In the genomic region with DNA sequence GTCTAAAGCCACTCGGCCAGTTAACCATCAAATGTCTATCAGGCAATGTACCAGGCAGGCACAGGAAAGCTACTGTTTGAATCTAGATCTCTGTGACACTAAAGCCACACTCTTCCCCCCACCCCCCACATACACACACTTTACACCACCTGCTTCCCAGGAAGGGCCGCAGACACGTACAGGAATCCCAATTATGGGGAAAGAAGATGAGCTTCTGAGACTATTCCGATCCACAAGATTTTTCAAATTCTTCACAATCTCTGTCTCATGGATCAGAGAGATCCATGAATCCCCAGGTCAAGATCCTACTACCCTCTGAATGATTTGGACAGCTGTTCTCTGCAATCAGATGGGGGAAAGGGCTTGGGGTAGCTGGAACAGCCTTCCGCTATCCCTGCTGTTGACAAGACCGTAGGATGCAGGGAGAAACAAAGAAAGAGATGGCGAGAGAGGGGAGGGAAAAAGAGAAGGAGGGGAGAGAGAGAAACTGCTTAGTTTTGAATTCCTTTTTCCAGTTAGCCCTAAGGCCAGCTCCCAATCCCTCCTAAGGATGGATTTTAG, we compare ENCODE assay signal across 3 cellular contexts.
TF ChIP-seq lines count a peak whose summit lies in the region.

No MANE protein-coding gene starts in this region.

TF ChIP-seq in HEK293, 187 proteins besides CTCF, POLR2A, EP300 and RAD21:
- peak; percentile 51; the same call in 1 of the 2 replicates for TF ChIP-seq ZNF341 (tag by site-specific recombination; IDR thresholded peaks at IDR 0.05; ENCODE audit: low read depth)
- TF ChIP-seq, protein P1, sequence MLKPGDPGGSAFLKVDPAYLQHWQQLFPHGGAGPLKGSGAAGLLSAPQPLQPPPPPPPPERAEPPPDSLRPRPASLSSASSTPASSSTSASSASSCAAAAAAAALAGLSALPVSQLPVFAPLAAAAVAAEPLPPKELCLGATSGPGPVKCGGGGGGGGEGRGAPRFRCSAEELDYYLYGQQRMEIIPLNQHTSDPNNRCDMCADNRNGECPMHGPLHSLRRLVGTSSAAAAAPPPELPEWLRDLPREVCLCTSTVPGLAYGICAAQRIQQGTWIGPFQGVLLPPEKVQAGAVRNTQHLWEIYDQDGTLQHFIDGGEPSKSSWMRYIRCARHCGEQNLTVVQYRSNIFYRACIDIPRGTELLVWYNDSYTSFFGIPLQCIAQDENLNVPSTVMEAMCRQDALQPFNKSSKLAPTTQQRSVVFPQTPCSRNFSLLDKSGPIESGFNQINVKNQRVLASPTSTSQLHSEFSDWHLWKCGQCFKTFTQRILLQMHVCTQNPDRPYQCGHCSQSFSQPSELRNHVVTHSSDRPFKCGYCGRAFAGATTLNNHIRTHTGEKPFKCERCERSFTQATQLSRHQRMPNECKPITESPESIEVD (tag by site-specific recombination; IDR thresholded peaks at IDR 0.05), result no peak

TF ChIP-seq in H1, 55 proteins besides CTCF, POLR2A, EP300 and RAD21:
- TF ChIP-seq KDM5A (IDR thresholded peaks at IDR 0.05; ENCODE audit: low read length) (no peak), JUND (IDR thresholded peaks at IDR 0.05; ENCODE audit: low read length) (no peak), KDM4A (IDR thresholded peaks at IDR 0.05; ENCODE audit: low read depth, low read length, severe bottlenecking) (peak; percentile 4)

TF ChIP-seq in neural cell, 6 proteins besides CTCF, POLR2A, EP300 and RAD21:
- no peak for TF ChIP-seq EZH2 (IDR thresholded peaks at IDR 0.05; ENCODE audit: borderline replicate concordance, insufficient read depth, low read length, poor library complexity, severe bottlenecking)
- TF ChIP-seq TAF1 (IDR thresholded peaks at IDR 0.05; ENCODE audit: low read depth), result no peak
- TF ChIP-seq SMC3 (conservative IDR thresholded peaks at IDR 0.05; ENCODE audit: poor library complexity), result no peak
- TF ChIP-seq POLR2AphosphoS5 (IDR thresholded peaks at IDR 0.05), result no peak
- no peak for TF ChIP-seq MXI1 (conservative IDR thresholded peaks at IDR 0.05; ENCODE audit: poor library complexity, severe bottlenecking)
